Comparison of ENCODE assay signal across 7 cellular contexts in the genomic region with DNA sequence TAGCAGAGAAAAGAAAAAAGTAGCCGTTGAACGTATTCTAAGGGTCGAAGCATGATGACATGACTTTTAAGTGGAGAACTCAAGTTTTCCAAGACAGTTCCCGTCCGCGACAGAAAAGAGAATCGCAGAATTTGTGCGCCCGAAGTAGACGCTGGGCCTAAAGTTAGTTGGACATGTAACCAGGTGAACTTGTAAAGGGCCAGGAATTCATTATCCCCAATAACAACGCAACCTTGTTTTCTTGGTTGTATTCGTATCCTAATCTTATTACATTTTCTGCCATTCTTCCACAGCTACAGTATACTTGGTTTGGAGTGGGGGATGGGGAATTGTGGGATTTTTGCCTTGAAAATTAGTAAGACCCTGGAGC. TPM values are rescaled to one million over a fixed set of nuclear protein-coding genes. Genes with fewer than 3 reads are reported as not detected.
DNase-seq lines count a peak whose midpoint lies in the region; FAIRE-seq lines count a peak whose summit lies in the region.

No MANE protein-coding gene starts in this region.

- no peaks in the 10 kb centered on the region for H3K9me3 ChIP-seq in mucosa of stomach (ENCODE audit: control insufficient read depth, low read length)

- peak overlapping the region; percentile 97 for H3K9ac ChIP-seq in mucosa of stomach (ENCODE audit: low read length)

- DNase-seq in GM19239 (ENCODE audit: insufficient read length, low spot score) (no peak), RPMI7951 (ENCODE audit: low read depth) (peak; percentile 46), dermis blood vessel endothelial cell (peak; percentile 68), occipital lobe (lab: John Stamatoyannopoulos, UW) (no peak), NK-92 (lab: John Stamatoyannopoulos, UW; ENCODE audit: unreplicated experiment) (no peak)
- no peak for DNase-seq in activated CD4-positive, CD25-positive, alpha-beta regulatory T cell (lab: John Stamatoyannopoulos, UW)

- H3K36me3 ChIP-seq in mucosa of stomach (ENCODE audit: control insufficient read depth, insufficient read depth, low read length): no peaks in the 10 kb centered on the region

- peak overlapping the region; percentile 43 for H3K4me3 ChIP-seq in mucosa of stomach (ENCODE audit: low read length)

- peaks cover 31% of the 10 kb centered on the region for H3K4me1 ChIP-seq in mucosa of stomach (ENCODE audit: control insufficient read depth, insufficient read depth, low read length)

- peak; percentile 23 for FAIRE-seq in GM19239 (lab: Jason Lieb, UNC)

- no peaks in the 10 kb centered on the region for H3K27me3 ChIP-seq in mucosa of stomach (ENCODE audit: control insufficient read depth, insufficient read depth, low read length)

RNA-seq across cellular contexts. Expression of a gene that starts 0.9 kb away (rescaled TPM):
- 60.1 and 67.4 TPM in 2 replicates for total RNA-seq in RPMI7951 (2014; rRNA removed; shearing (Covaris generic))
- total RNA-seq in dermis blood vessel endothelial cell: 70.3 and 81.1 TPM in 2 replicates
- total RNA-seq in occipital lobe: 110 TPM

Comparison
In these comparisons a context has a peak if more than half of its experiments do, and no peak if none do; other contexts are left out.
1. DNase-seq: peak in RPMI7951 (single experiment) and dermis blood vessel endothelial cell (single experiment); none in GM19239 (single experiment), activated CD4-positive, CD25-positive, alpha-beta regulatory T cell (0 of 4), occipital lobe (single experiment) and NK-92 (single experiment).